In the genomic region with DNA sequence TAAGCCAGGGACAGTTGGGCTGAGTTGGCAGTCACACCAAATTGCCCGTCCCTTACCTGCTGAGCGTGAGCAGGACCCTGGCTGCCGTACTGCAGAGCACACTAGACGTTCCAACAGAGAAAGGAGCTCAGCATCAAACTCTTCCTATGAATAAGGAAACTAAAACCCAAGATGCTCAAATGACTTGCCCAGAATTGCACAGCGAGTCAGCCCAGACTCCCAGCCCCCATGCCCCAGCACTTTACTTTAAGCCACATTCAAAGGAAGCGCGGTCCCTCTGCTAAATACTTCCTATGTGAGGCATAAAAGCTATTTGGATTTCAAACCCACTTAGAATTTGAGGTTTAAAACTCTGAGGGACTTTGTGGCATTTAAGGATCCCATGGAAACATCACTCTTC, we compare ENCODE assay signal across 25 cellular contexts. TPM values are rescaled to one million over a fixed set of nuclear protein-coding genes. Genes with fewer than 3 reads are reported as not detected.
DNase-seq lines count a peak whose midpoint lies in the region; ATAC-seq lines count a peak whose summit lies in the region.
"Had no signal": no experiment of that assay in that cellular context is flagged by ENCODE, and none has a peak within 500 bp of the region (broad histone marks: within the 10 kb centered on the region; RNA-seq: fewer than 3 reads in every experiment).

No MANE protein-coding gene starts in this region.

- peak; percentile 57 for ATAC-seq in activated CD4-positive, alpha-beta T cell treated with anti-CD3 and anti-CD28 coated beads for 36 hours
- ATAC-seq in GM21390 (IDR thresholded peaks at IDR 0.05; ENCODE audit: unreplicated experiment) (peak; percentile 38), HG03432 (IDR thresholded peaks at IDR 0.05; ENCODE audit: unreplicated experiment) (peak; percentile 51)
- ATAC-seq in stimulated activated memory B cell treated with anti-CD40 and anti-IgM and Interleukin-4, amounts not matched to agents 10 μg/mL and 1 μg/mL and 100 μg/mL, for 72 hours = peak; percentile 74
- ATAC-seq: activated T-cell treated with anti-CD3 and anti-CD28 coated beads, Interleukin-2, amount 50 U/mL, for 72 hours; left colon; PC-3; T-helper 17 cell; upper lobe of right lung had no signal

- no peak for DNase-seq in activated CD4-positive, alpha-beta T cell treated with anti-CD3 and anti-CD28 coated beads for 36 hours
- no peak for DNase-seq in activated CD4-positive, alpha-beta T cell treated with anti-CD3 and anti-CD28 coated beads, Interleukin-2, amount 50 U/mL, for 1 hour
- no peak for DNase-seq in activated T-helper 2 cell treated with anti-CD3 and anti-CD28 coated beads, Interferon-gamma antibody, Interleukin-2, Interleukin-4, amounts not matched to agents 10 μg/mL and 5 μg/mL and 100 μg/mL, durations not matched to agents 14 hours and 24 hours and 36 hours (ENCODE audit: low spot score)
- no peak for DNase-seq in activated T-cell treated with anti-CD3 and anti-CD28 coated beads for 4 hours
- no peak for DNase-seq in T-helper 9 cell
- DNase-seq: 8988T; activated CD8-positive, alpha-beta memory T cell treated with anti-CD3 and anti-CD28 coated beads for 24 hours; activated T-cell treated with anti-CD3 and anti-CD28 coated beads, Interleukin-2, amount 50 U/mL, for 72 hours; BE2C; glutamatergic neuron; left colon; midbrain; NCI-H1417 treated with DMSO at 0.1 percent for 48 hours; NCI-H2171; PC-3; SIG-M5; stimulated activated CD4-positive, alpha-beta T cell treated with anti-CD3 and anti-CD28 coated beads, Interleukin-4, amount 100 ng/mL, for 1 hour; T-helper 17 cell; upper lobe of right lung had no signal

- CTCF ChIA-PET in activated CD4-positive, alpha-beta T cell treated with anti-CD3 and anti-CD28 coated beads for 36 hours (lab: Charles Lee) = interaction anchor here (1.2 kb wide), 1 partner anchor 137 kb away, joined by 4 read pairs; no protein-coding TSS in a partner anchor

- no peaks in the 10 kb centered on the region for H3K4me1 Mint-ChIP-seq in activated CD4-positive, alpha-beta T cell treated with anti-CD3 and anti-CD28 coated beads for 36 hours
- peaks cover 87% of the 10 kb centered on the region for H3K4me1 Mint-ChIP-seq in stimulated activated memory B cell treated with anti-CD40 and anti-IgM and Interleukin-4, amounts not matched to agents 10 μg/mL and 1 μg/mL and 100 μg/mL, for 72 hours
- H3K4me1 Mint-ChIP-seq in activated T-helper 2 cell treated with anti-CD3 and anti-CD28 coated beads, Interferon-gamma antibody, Interleukin-2, Interleukin-4, amounts not matched to agents 10 μg/mL and 5 μg/mL and 100 μg/mL, durations not matched to agents 14 hours and 24 hours and 36 hours (ENCODE audit: low read depth) = no peaks in the 10 kb centered on the region
- H3K4me1 Mint-ChIP-seq: activated naive CD4-positive, alpha-beta T cell treated with anti-CD3 and anti-CD28 coated beads, Interleukin-2, amount 50 U/mL, for 24 hours; neural crest cell; T-helper 17 cell had no signal

- H3K36me3 Mint-ChIP-seq in activated CD4-positive, alpha-beta T cell treated with anti-CD3 and anti-CD28 coated beads for 36 hours (ENCODE audit: low read depth) = no peaks in the 10 kb centered on the region
- peaks cover 70% of the 10 kb centered on the region for H3K36me3 Mint-ChIP-seq in stimulated activated memory B cell treated with anti-CD40 and anti-IgM and Interleukin-4, amounts not matched to agents 10 μg/mL and 1 μg/mL and 100 μg/mL, for 72 hours
- H3K36me3 Mint-ChIP-seq in activated T-helper 2 cell treated with anti-CD3 and anti-CD28 coated beads, Interferon-gamma antibody, Interleukin-2, Interleukin-4, amounts not matched to agents 10 μg/mL and 5 μg/mL and 100 μg/mL, durations not matched to agents 14 hours and 24 hours and 36 hours (ENCODE audit: low read depth) = no peaks in the 10 kb centered on the region
- H3K36me3 Mint-ChIP-seq: activated naive CD4-positive, alpha-beta T cell treated with anti-CD3 and anti-CD28 coated beads, Interleukin-2, amount 50 U/mL, for 24 hours had no signal

- H3K27me3 Mint-ChIP-seq in activated CD4-positive, alpha-beta T cell treated with anti-CD3 and anti-CD28 coated beads for 36 hours = peaks cover 30% of the 10 kb centered on the region
- no peaks in the 10 kb centered on the region for H3K27me3 Mint-ChIP-seq in stimulated activated memory B cell treated with anti-CD40 and anti-IgM and Interleukin-4, amounts not matched to agents 10 μg/mL and 1 μg/mL and 100 μg/mL, for 72 hours
- H3K27me3 Mint-ChIP-seq in activated T-helper 2 cell treated with anti-CD3 and anti-CD28 coated beads, Interferon-gamma antibody, Interleukin-2, Interleukin-4, amounts not matched to agents 10 μg/mL and 5 μg/mL and 100 μg/mL, durations not matched to agents 14 hours and 24 hours and 36 hours (ENCODE audit: low read depth) = peaks cover 37% of the 10 kb centered on the region

- H3K9me3 Mint-ChIP-seq in activated CD4-positive, alpha-beta T cell treated with anti-CD3 and anti-CD28 coated beads for 36 hours (ENCODE audit: low read depth) = no peaks in the 10 kb centered on the region
- no peaks in the 10 kb centered on the region for H3K9me3 Mint-ChIP-seq in stimulated activated memory B cell treated with anti-CD40 and anti-IgM and Interleukin-4, amounts not matched to agents 10 μg/mL and 1 μg/mL and 100 μg/mL, for 72 hours
- no peaks in the 10 kb centered on the region for H3K9me3 Mint-ChIP-seq in activated T-helper 2 cell treated with anti-CD3 and anti-CD28 coated beads, Interferon-gamma antibody, Interleukin-2, Interleukin-4, amounts not matched to agents 10 μg/mL and 5 μg/mL and 100 μg/mL, durations not matched to agents 14 hours and 24 hours and 36 hours
- H3K9me3 Mint-ChIP-seq: activated naive CD4-positive, alpha-beta T cell treated with anti-CD3 and anti-CD28 coated beads, Interleukin-2, amount 50 U/mL, for 24 hours; activated T-cell treated with anti-CD3 and anti-CD28 coated beads, Interleukin-2, amount 50 U/mL, for 72 hours; neural crest cell had no signal

- no peak overlapping the region for H3K4me3 Mint-ChIP-seq in activated CD4-positive, alpha-beta T cell treated with anti-CD3 and anti-CD28 coated beads for 36 hours
- peak overlapping the region; percentile 69 for H3K4me3 Mint-ChIP-seq in stimulated activated memory B cell treated with anti-CD40 and anti-IgM and Interleukin-4, amounts not matched to agents 10 μg/mL and 1 μg/mL and 100 μg/mL, for 72 hours
- H3K4me3 Mint-ChIP-seq in activated T-helper 2 cell treated with anti-CD3 and anti-CD28 coated beads, Interferon-gamma antibody, Interleukin-2, Interleukin-4, amounts not matched to agents 10 μg/mL and 5 μg/mL and 100 μg/mL, durations not matched to agents 14 hours and 24 hours and 36 hours (ENCODE audit: low read depth) = no peak overlapping the region
- H3K4me3 Mint-ChIP-seq: activated naive CD4-positive, alpha-beta T cell treated with anti-CD3 and anti-CD28 coated beads, Interleukin-2, amount 50 U/mL, for 24 hours; activated T-cell treated with anti-CD3 and anti-CD28 coated beads, Interleukin-2, amount 50 U/mL, for 72 hours; neural crest cell; T-helper 17 cell had no signal

- no peak overlapping the region for H3K27ac Mint-ChIP-seq in activated CD4-positive, alpha-beta T cell treated with anti-CD3 and anti-CD28 coated beads for 36 hours
- H3K27ac Mint-ChIP-seq in stimulated activated memory B cell treated with anti-CD40 and anti-IgM and Interleukin-4, amounts not matched to agents 10 μg/mL and 1 μg/mL and 100 μg/mL, for 72 hours = peak overlapping the region; percentile 90
- H3K27ac Mint-ChIP-seq in activated T-helper 2 cell treated with anti-CD3 and anti-CD28 coated beads, Interferon-gamma antibody, Interleukin-2, Interleukin-4, amounts not matched to agents 10 μg/mL and 5 μg/mL and 100 μg/mL, durations not matched to agents 14 hours and 24 hours and 36 hours = no peak overlapping the region
- H3K27ac Mint-ChIP-seq: activated naive CD4-positive, alpha-beta T cell treated with anti-CD3 and anti-CD28 coated beads, Interleukin-2, amount 50 U/mL, for 24 hours; activated T-cell treated with anti-CD3 and anti-CD28 coated beads, Interleukin-2, amount 50 U/mL, for 72 hours; T-helper 17 cell had no signal

- POLR2A ChIA-PET in activated CD4-positive, alpha-beta T cell treated with anti-CD3 and anti-CD28 coated beads for 36 hours (lab: Charles Lee) = no interaction called here

- intact Hi-C loops in activated CD4-positive, alpha-beta T cell treated with anti-CD3 and anti-CD28 coated beads for 36 hours (cut with DNase I, micrococcal nuclease) = no loop called here
- intact Hi-C loops in activated T-helper 2 cell treated with anti-CD3 and anti-CD28 coated beads, Interferon-gamma antibody, Interleukin-2, Interleukin-4, amounts not matched to agents 10 μg/mL and 5 μg/mL and 100 μg/mL, durations not matched to agents 14 hours and 24 hours and 36 hours (cut with micrococcal nuclease) = no loop called here

RNA-seq across cellular contexts. Expression of a gene that starts 23.9 kb away (rescaled TPM):
- total RNA-seq in activated CD4-positive, alpha-beta T cell treated with anti-CD3 and anti-CD28 coated beads for 36 hours = under 1 TPM; 0.21 to 0.51 TPM
- total RNA-seq in activated T-helper 2 cell treated with anti-CD3 and anti-CD28 coated beads, Interferon-gamma antibody, Interleukin-2, Interleukin-4, amounts not matched to agents 10 μg/mL and 5 μg/mL and 100 μg/mL, durations not matched to agents 14 hours and 24 hours and 36 hours = 0.11 and 0.34 TPM in 2 replicates
- total RNA-seq: fibroblast of lung, PC-3 had no signal
